ENCODE assay signal across 1 cellular context in the genomic region with DNA sequence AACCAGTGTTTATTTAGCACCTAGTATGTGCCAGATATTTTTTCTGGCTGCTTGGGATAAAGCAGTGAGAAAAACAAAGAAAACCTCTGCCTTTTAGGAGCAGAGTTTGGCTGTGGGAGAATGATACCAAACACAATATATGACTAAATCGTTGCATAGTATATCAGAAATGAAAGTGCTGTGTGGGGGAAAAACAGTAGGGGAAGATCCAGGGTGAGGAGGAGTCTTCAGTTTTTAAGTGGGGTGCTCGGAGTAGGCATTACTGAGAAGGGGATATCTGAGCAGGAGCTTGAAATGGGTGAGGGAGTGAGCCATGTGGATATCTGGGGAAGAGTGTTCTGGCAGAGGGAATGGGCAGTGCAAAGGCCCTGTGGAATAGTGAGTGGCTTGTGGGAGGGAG.
TF ChIP-seq lines count a peak whose summit lies in the region.

No MANE protein-coding gene starts in this region.

TF ChIP-seq in K562, 482 proteins besides CTCF, POLR2A, EP300 and RAD21:
- TF ChIP-seq ZNF696 (CRISPR knock-in tag; conservative IDR thresholded peaks at IDR 0.05) (no peak), ZNF408 (CRISPR knock-in tag; IDR thresholded peaks at IDR 0.05; ENCODE audit: low read depth) (no peak), RBM22 (IDR thresholded peaks at IDR 0.05; ENCODE audit: low read depth, low read length, poor library complexity, severe bottlenecking) (no peak), NFE2L1 (tag; IDR thresholded peaks at IDR 0.05; ENCODE audit: borderline replicate concordance, low read depth) (no peak), U2AF2 (optimal IDR thresholded peaks at IDR 0.05; ENCODE audit: low read depth, low read length) (no peak), STAG1 (CRISPR knock-in tag; IDR thresholded peaks at IDR 0.05; ENCODE audit: borderline replicate concordance) (no peak), ZNF740 (CRISPR knock-in tag; IDR thresholded peaks at IDR 0.05) (no peak), ZNF740 (tag; IDR thresholded peaks at IDR 0.05) (no peak), ZSCAN32 (CRISPR knock-in tag; IDR thresholded peaks at IDR 0.05) (no peak), ILK (tag; IDR thresholded peaks at IDR 0.05; ENCODE audit: borderline replicate concordance, low read depth) (no peak), PPARD (CRISPR knock-in tag; IDR thresholded peaks at IDR 0.05) (no peak), TAL1 (IDR thresholded peaks at IDR 0.05) (no peak), RBM25 (IDR thresholded peaks at IDR 0.05; ENCODE audit: low read depth, low read length, severe bottlenecking) (peak; percentile 13), SMAD4 (CRISPR knock-in tag; conservative IDR thresholded peaks at IDR 0.05) (no peak), SMAD1 (IDR thresholded peaks at IDR 0.05; ENCODE audit: low read depth, low read length, partially characterized antibody) (no peak)
- TF ChIP-seq, protein P1, sequence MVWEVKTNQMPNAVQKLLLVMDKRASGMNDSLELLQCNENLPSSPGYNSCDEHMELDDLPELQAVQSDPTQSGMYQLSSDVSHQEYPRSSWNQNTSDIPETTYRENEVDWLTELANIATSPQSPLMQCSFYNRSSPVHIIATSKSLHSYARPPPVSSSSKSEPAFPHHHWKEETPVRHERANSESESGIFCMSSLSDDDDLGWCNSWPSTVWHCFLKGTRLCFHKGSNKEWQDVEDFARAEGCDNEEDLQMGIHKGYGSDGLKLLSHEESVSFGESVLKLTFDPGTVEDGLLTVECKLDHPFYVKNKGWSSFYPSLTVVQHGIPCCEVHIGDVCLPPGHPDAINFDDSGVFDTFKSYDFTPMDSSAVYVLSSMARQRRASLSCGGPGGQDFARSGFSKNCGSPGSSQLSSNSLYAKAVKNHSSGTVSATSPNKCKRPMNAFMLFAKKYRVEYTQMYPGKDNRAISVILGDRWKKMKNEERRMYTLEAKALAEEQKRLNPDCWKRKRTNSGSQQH (CRISPR knock-in tag; IDR thresholded peaks at IDR 0.05) = 0 out of 2 replicates have a peak, but pooled peaks have one; percentile 47
